In genomic region chr2:44974064-44974715, GRCh38 we compare ENCODE assay signal across 9 cellular contexts. TPM values are rescaled to one million over a fixed set of nuclear protein-coding genes. Genes with fewer than 3 reads are reported as not detected.
A peak's percentile ranks its signal among the peaks of the same experiment; 100 is the strongest.
DNase-seq lines count a peak whose midpoint lies in the region; ATAC-seq, FAIRE-seq and TF ChIP-seq lines count a peak whose summit lies in the region.
"Had no signal": no experiment of that assay in that cellular context is flagged by ENCODE, and none has a peak within 500 bp of the region (broad histone marks: within the 10 kb centered on the region; RNA-seq: fewer than 3 reads in every experiment).

No MANE protein-coding gene starts in this region.

- CTCF ChIA-PET in CD8-positive, alpha-beta memory T cell (lab: Charles Lee), result no interaction called here

- POLR2A ChIA-PET in CD8-positive, alpha-beta memory T cell (lab: Charles Lee), result no interaction called here

- H3K27me3 ChIP-seq in CD8-positive, alpha-beta memory T cell (ENCODE audit: insufficient read depth, low read length, poor library complexity, severe bottlenecking), result no peaks in the 10 kb centered on the region

- H3K36me3 ChIP-seq in mucosa of descending colon (ENCODE audit: low read depth), result no peaks in the 10 kb centered on the region
- no peaks in the 10 kb centered on the region for H3K36me3 ChIP-seq in CD8-positive, alpha-beta memory T cell (ENCODE audit: insufficient read depth, low read length)

- H3K36me3 Mint-ChIP-seq in activated T-helper 17 cell treated with anti-CD3 and anti-CD28 coated beads, Interleukin-2, amount 50 U/mL, for 72 hours (ENCODE audit: low read depth), result no peaks in the 10 kb centered on the region
- no peaks in the 10 kb centered on the region for H3K36me3 Mint-ChIP-seq in CD8-positive, alpha-beta memory T cell
- H3K36me3 Mint-ChIP-seq: activated naive CD4-positive, alpha-beta T cell treated with anti-CD3 and anti-CD28 coated beads, Interleukin-2, amount 50 U/mL, for 24 hours had no signal

- no peak overlapping the region for H3K27ac ChIP-seq in CD8-positive, alpha-beta memory T cell (ENCODE audit: low read depth, low read length)

- H3K4me3 ChIP-seq in mucosa of descending colon, result no peak overlapping the region
- H3K4me3 ChIP-seq in CD8-positive, alpha-beta memory T cell (ENCODE audit: low read length), result no peak overlapping the region

- no peak for TF ChIP-seq CTCF in mucosa of descending colon (IDR thresholded peaks at IDR 0.05)

- H3K4me3 Mint-ChIP-seq in activated T-helper 17 cell treated with anti-CD3 and anti-CD28 coated beads, Interleukin-2, amount 50 U/mL, for 72 hours, result no peak overlapping the region
- H3K4me3 Mint-ChIP-seq in CD8-positive, alpha-beta memory T cell, result peak overlapping the region in 1 of 7 donors; percentile 51
- H3K4me3 Mint-ChIP-seq: activated naive CD4-positive, alpha-beta T cell treated with anti-CD3 and anti-CD28 coated beads, Interleukin-2, amount 50 U/mL, for 24 hours had no signal

- peaks cover 18% of the 10 kb centered on the region for H3K27me3 Mint-ChIP-seq in activated T-helper 17 cell treated with anti-CD3 and anti-CD28 coated beads, Interleukin-2, amount 50 U/mL, for 72 hours
- peaks cover 2 to 49% of the 10 kb centered on the region in 2 donors for H3K27me3 Mint-ChIP-seq in CD8-positive, alpha-beta memory T cell

- FAIRE-seq in TTC549 (lab: Jason Lieb, UNC), result peak; percentile 43

- peak; percentile 52 for ATAC-seq in mucosa of descending colon
- ATAC-seq in activated T-helper 17 cell treated with anti-CD3 and anti-CD28 coated beads, Interleukin-2, amount 50 U/mL, for 72 hours (replicated peaks), result no peak

- intact Hi-C loops in mucosa of descending colon (cut with DNase I, micrococcal nuclease), result no loop called here

- H3K4me1 Mint-ChIP-seq in activated T-helper 17 cell treated with anti-CD3 and anti-CD28 coated beads, Interleukin-2, amount 50 U/mL, for 72 hours, result no peaks in the 10 kb centered on the region
- peaks cover 0 to 9% (median 0%) of the 10 kb centered on the region in 3 donors for H3K4me1 Mint-ChIP-seq in CD8-positive, alpha-beta memory T cell
- H3K4me1 Mint-ChIP-seq: activated naive CD4-positive, alpha-beta T cell treated with anti-CD3 and anti-CD28 coated beads, Interleukin-2, amount 50 U/mL, for 24 hours had no signal

- no peaks in the 10 kb centered on the region for H3K9me3 Mint-ChIP-seq in activated T-helper 17 cell treated with anti-CD3 and anti-CD28 coated beads, Interleukin-2, amount 50 U/mL, for 72 hours
- no peaks in the 10 kb centered on the region for H3K9me3 Mint-ChIP-seq in CD8-positive, alpha-beta memory T cell
- H3K9me3 Mint-ChIP-seq: activated naive CD4-positive, alpha-beta T cell treated with anti-CD3 and anti-CD28 coated beads, Interleukin-2, amount 50 U/mL, for 24 hours had no signal

- no peaks in the 10 kb centered on the region for H3K9me3 ChIP-seq in mucosa of descending colon
- no peaks in the 10 kb centered on the region for H3K9me3 ChIP-seq in CD8-positive, alpha-beta memory T cell (ENCODE audit: low read length)

- no peak overlapping the region for H3K27ac Mint-ChIP-seq in activated T-helper 17 cell treated with anti-CD3 and anti-CD28 coated beads, Interleukin-2, amount 50 U/mL, for 72 hours
- H3K27ac Mint-ChIP-seq in CD8-positive, alpha-beta memory T cell, result no peak overlapping the region
- H3K27ac Mint-ChIP-seq: activated naive CD4-positive, alpha-beta T cell treated with anti-CD3 and anti-CD28 coated beads, Interleukin-2, amount 50 U/mL, for 24 hours had no signal

- no peaks in the 10 kb centered on the region for H3K4me1 ChIP-seq in mucosa of descending colon (ENCODE audit: low read depth)
- no peaks in the 10 kb centered on the region for H3K4me1 ChIP-seq in CD8-positive, alpha-beta memory T cell (ENCODE audit: insufficient read depth, low read length)

- DNase-seq in activated effector memory CD4-positive, alpha-beta T cell treated with anti-CD3 and anti-CD28 coated beads, Interleukin-2, amount 50 U/mL, for 16 hours, result peak; percentile 39
- no peak for DNase-seq in activated effector memory CD4-positive, alpha-beta T cell treated with Interleukin-2 at 50 U/mL for 16 hours
- DNase-seq in NCI-H1436 (lab: John Stamatoyannopoulos, UW) (peak; percentile 76), mucosa of descending colon (peak in 1 of 3 donors; percentile 35), globus pallidus (ENCODE audit: low spot score) (no peak)
- no peak for DNase-seq in CD8-positive, alpha-beta memory T cell

RNA-seq across cellular contexts. Expression of gene SIX3, which starts 32.7 kb away (rescaled TPM):
- not detected for total RNA-seq in mucosa of descending colon
- not detected for total RNA-seq in activated T-helper 17 cell treated with anti-CD3 and anti-CD28 coated beads, Interleukin-2, amount 50 U/mL, for 72 hours
- total RNA-seq in CD8-positive, alpha-beta memory T cell, result not detected
- polyA plus RNA-seq in CD8-positive, alpha-beta memory T cell, result not detected

RNA-seq across cellular contexts. Expression of gene SIX2, which starts 35.1 kb away (rescaled TPM):
- under 1 TPM in 1 of 3 donors, not detected in 2; 0.12 TPM for total RNA-seq in mucosa of descending colon
- not detected for total RNA-seq in activated T-helper 17 cell treated with anti-CD3 and anti-CD28 coated beads, Interleukin-2, amount 50 U/mL, for 72 hours
- total RNA-seq in CD8-positive, alpha-beta memory T cell, result under 1 TPM in 1 of 2 experiments, not detected in 1; 0.09 TPM
- not detected for polyA plus RNA-seq in CD8-positive, alpha-beta memory T cell

Comparison
In these comparisons a context has a peak if more than half of its experiments do, and no peak if none do; other contexts are left out.
1. DNase-seq: peak in activated effector memory CD4-positive, alpha-beta T cell treated with anti-CD3 and anti-CD28 coated beads, Interleukin-2, amount 50 U/mL, for 16 hours (single experiment) and NCI-H1436 (single experiment); none in activated effector memory CD4-positive, alpha-beta T cell treated with Interleukin-2 at 50 U/mL for 16 hours (single experiment), globus pallidus (single experiment) and CD8-positive, alpha-beta memory T cell (0 of 5).